7 cellular contexts compared by ENCODE assay signal in genomic region chr1:9908846-9909221, GRCh38. TPM values are rescaled to one million over a fixed set of nuclear protein-coding genes. Genes with fewer than 3 reads are reported as not detected.
DNase-seq lines count a peak whose midpoint lies in the region; ATAC-seq and TF ChIP-seq lines count a peak whose summit lies in the region.

No MANE protein-coding gene starts in this region.

- H3K4me2 ChIP-seq in smooth muscle cell = peak overlapping the region; percentile 100

- H3K4me3 ChIP-seq in HEK293 (ENCODE audit: low read depth, low read length) = peak overlapping the region; percentile 79
- H3K4me3 ChIP-seq in right cardiac atrium (ENCODE audit: low read length) = peak overlapping the region; percentile 83
- peak overlapping the region; percentile 96 for H3K4me3 ChIP-seq in smooth muscle cell
- H3K4me3 ChIP-seq in uterus = peak overlapping the region in 1 of 2 donors; percentile 67

- H3K27ac Mint-ChIP-seq in activated CD4-positive, alpha-beta memory T cell treated with anti-CD3 and anti-CD28 coated beads for 36 hours = no peak overlapping the region

- H3K79me2 ChIP-seq in smooth muscle cell (ENCODE audit: low read depth) = peaks cover 33% of the 10 kb centered on the region

- no peak for ATAC-seq in right cardiac atrium
- ATAC-seq in HG02759 (IDR thresholded peaks at IDR 0.05; ENCODE audit: unreplicated experiment) = no peak

- peak overlapping the region; percentile 78 for H3K9ac ChIP-seq in smooth muscle cell (ENCODE audit: low read depth)

- peaks cover 8% of the 10 kb centered on the region for H3F3A ChIP-seq in smooth muscle cell (ENCODE audit: low read depth)

- POLR2A ChIA-PET in HEK293 (lab: Yijun Ruan, JAX) = interaction anchor here (0.6 to 1.4 kb wide), 3 partner anchors 18 to 1031 kb away, joined by 3 to 8 read pairs (median 7); partner anchors contain the start of genes LZIC and NMNAT1
- POLR2A ChIA-PET in activated CD4-positive, alpha-beta memory T cell treated with anti-CD3 and anti-CD28 coated beads for 36 hours (lab: Charles Lee) = interaction anchor here (0.6 kb wide), 1 partner anchor 578 kb away, joined by 5 read pairs; no protein-coding TSS in a partner anchor

- H3K9me3 Mint-ChIP-seq in activated CD4-positive, alpha-beta memory T cell treated with anti-CD3 and anti-CD28 coated beads for 36 hours = no peaks in the 10 kb centered on the region

- WGBS in right cardiac atrium = 57% methylated on average over 4 of the region's 4 CpGs
- 81% methylated on average over 4 of the region's 4 CpGs for WGBS in smooth muscle cell (ENCODE audit: low lambda C conversion rate)

- H3K36me3 ChIP-seq in HEK293 (ENCODE audit: control insufficient read depth in 2 of 2, insufficient read depth in 1 of 2, low read length in 2 of 2) = no peaks in the 10 kb centered on the region
- H3K36me3 ChIP-seq in smooth muscle cell (ENCODE audit: low read depth) = no peaks in the 10 kb centered on the region
- no peaks in the 10 kb centered on the region for H3K36me3 ChIP-seq in uterus

- H2AFZ ChIP-seq in smooth muscle cell (ENCODE audit: low read depth) = no peak overlapping the region

- H3K4me3 Mint-ChIP-seq in activated CD4-positive, alpha-beta memory T cell treated with anti-CD3 and anti-CD28 coated beads for 36 hours = peak overlapping the region; percentile 83

- peaks cover 43% of the 10 kb centered on the region for H3K4me1 Mint-ChIP-seq in activated CD4-positive, alpha-beta memory T cell treated with anti-CD3 and anti-CD28 coated beads for 36 hours (ENCODE audit: low read depth)

- CTCF ChIA-PET in HEK293 (lab: Yijun Ruan, JAX) = interaction anchor here (0.9 to 1.2 kb wide), 2 partner anchors 31 to 103 kb away, joined by 3 to 4 read pairs; no protein-coding TSS in a partner anchor
- CTCF ChIA-PET in activated CD4-positive, alpha-beta memory T cell treated with anti-CD3 and anti-CD28 coated beads for 36 hours (lab: Charles Lee) = interaction anchor here (0.6 to 1.2 kb wide), 4 partner anchors 8 to 262 kb away, joined by 3 to 5 read pairs (median 4); partner anchors contain the start of genes LZIC and NMNAT1

- H3K36me3 Mint-ChIP-seq in activated CD4-positive, alpha-beta memory T cell treated with anti-CD3 and anti-CD28 coated beads for 36 hours = no peaks in the 10 kb centered on the region

- no peak overlapping the region; the same call in 1 of the 2 replicates for H3K27ac ChIP-seq in HEK293 (ENCODE audit: extremely low read depth, low read depth, low read length)
- H3K27ac ChIP-seq in right cardiac atrium (ENCODE audit: low read length) = peak overlapping the region; percentile 34
- H3K27ac ChIP-seq in smooth muscle cell (ENCODE audit: low read depth) = no peak overlapping the region
- H3K27ac ChIP-seq in uterus = peak overlapping the region in 1 of 2 donors; percentile 74

- TF ChIP-seq CTCF in HEK293 (tag by site-specific recombination; IDR thresholded peaks at IDR 0.05) (no peak), smooth muscle cell (IDR thresholded peaks at IDR 0.05; ENCODE audit: borderline replicate concordance, insufficient read depth, poor library complexity, severe bottlenecking) (no peak), uterus (IDR thresholded peaks at IDR 0.05) (no peak)

- peaks cover 7% of the 10 kb centered on the region; the same call in 1 of the 2 replicates for H3K4me1 ChIP-seq in HEK293 (ENCODE audit: control insufficient read depth, insufficient read depth, low read length)
- H3K4me1 ChIP-seq in right cardiac atrium (ENCODE audit: control insufficient read depth, insufficient read depth, low read length) = peaks cover 6% of the 10 kb centered on the region
- H3K4me1 ChIP-seq in smooth muscle cell (ENCODE audit: low read depth) = peaks cover 12% of the 10 kb centered on the region
- peaks cover 5 to 7% of the 10 kb centered on the region in 2 donors for H3K4me1 ChIP-seq in uterus

- H4K20me1 ChIP-seq in smooth muscle cell (ENCODE audit: low read depth) = peaks cover 9% of the 10 kb centered on the region

- no peaks in the 10 kb centered on the region for H3K27me3 Mint-ChIP-seq in activated CD4-positive, alpha-beta memory T cell treated with anti-CD3 and anti-CD28 coated beads for 36 hours

- intact Hi-C loops in activated CD4-positive, alpha-beta memory T cell treated with anti-CD3 and anti-CD28 coated beads for 36 hours (cut with micrococcal nuclease) = no loop called here
- intact Hi-C loops in right cardiac atrium (cut with DNase I) (no loop called here), uterus (cut with DNase I; ENCODE audit: low total_unique reads) (no loop called here)

- no peaks in the 10 kb centered on the region for H3K9me3 ChIP-seq in HEK293 (ENCODE audit: control insufficient read depth, insufficient read depth, low read depth, low read length)
- H3K9me3 ChIP-seq in right cardiac atrium (ENCODE audit: control insufficient read depth, low read length) = no peaks in the 10 kb centered on the region
- H3K9me3 ChIP-seq in smooth muscle cell (replicated peaks; ENCODE audit: low read depth) = no peaks in the 10 kb centered on the region
- H3K9me3 ChIP-seq in uterus = no peaks in the 10 kb centered on the region

- no peak for DNase-seq in activated CD4-positive, alpha-beta memory T cell treated with anti-CD3 and anti-CD28 coated beads for 36 hours
- DNase-seq in right cardiac atrium (no peak), smooth muscle cell (lab: John Stamatoyannopoulos, UW; ENCODE audit: unreplicated experiment) (no peak), uterus (no peak), iPS-NIHi7 (ENCODE audit: extremely low spot score) (no peak)

- TF ChIP-seq POLR2A in uterus (IDR thresholded peaks at IDR 0.05) = no peak

- H3K27me3 ChIP-seq in right cardiac atrium (ENCODE audit: control insufficient read depth, insufficient read depth) (no peaks in the 10 kb centered on the region), smooth muscle cell (ENCODE audit: low read depth) (no peaks in the 10 kb centered on the region), uterus (no peaks in the 10 kb centered on the region)

TF ChIP-seq in HEK293, 187 proteins besides CTCF, POLR2A, EP300 and RAD21 (continues in another document):
- TF ChIP-seq ZNF837 (tag by site-specific recombination; IDR thresholded peaks at IDR 0.05) (no peak), HOXC10 (CRISPR knock-in tag; IDR thresholded peaks at IDR 0.05) (no peak), KLF8 (tag by site-specific recombination; IDR thresholded peaks at IDR 0.05) (no peak), ZBTB8A (tag by site-specific recombination; IDR thresholded peaks at IDR 0.05) (no peak), ZNF560 (tag by site-specific recombination; IDR thresholded peaks at IDR 0.05; ENCODE audit: borderline replicate concordance) (no peak)
- TF ChIP-seq, protein P1, sequence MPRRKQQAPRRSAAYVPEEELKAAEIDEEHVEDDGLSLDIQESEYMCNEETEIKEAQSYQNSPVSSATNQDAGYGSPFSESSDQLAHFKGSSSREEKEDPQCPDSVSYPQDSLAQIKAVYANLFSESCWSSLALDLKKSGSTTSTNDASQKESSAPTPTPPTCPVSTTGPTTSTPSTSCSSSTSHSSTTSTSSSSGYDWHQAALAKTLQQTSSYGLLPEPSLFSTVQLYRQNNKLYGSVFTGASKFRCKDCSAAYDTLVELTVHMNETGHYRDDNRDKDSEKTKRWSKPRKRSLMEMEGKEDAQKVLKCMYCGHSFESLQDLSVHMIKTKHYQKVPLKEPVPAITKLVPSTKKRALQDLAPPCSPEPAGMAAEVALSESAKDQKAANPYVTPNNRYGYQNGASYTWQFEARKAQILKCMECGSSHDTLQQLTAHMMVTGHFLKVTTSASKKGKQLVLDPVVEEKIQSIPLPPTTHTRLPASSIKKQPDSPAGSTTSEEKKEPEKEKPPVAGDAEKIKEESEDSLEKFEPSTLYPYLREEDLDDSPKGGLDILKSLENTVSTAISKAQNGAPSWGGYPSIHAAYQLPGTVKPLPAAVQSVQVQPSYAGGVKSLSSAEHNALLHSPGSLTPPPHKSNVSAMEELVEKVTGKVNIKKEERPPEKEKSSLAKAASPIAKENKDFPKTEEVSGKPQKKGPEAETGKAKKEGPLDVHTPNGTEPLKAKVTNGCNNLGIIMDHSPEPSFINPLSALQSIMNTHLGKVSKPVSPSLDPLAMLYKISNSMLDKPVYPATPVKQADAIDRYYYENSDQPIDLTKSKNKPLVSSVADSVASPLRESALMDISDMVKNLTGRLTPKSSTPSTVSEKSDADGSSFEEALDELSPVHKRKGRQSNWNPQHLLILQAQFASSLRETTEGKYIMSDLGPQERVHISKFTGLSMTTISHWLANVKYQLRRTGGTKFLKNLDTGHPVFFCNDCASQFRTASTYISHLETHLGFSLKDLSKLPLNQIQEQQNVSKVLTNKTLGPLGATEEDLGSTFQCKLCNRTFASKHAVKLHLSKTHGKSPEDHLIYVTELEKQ (tag by site-specific recombination; IDR thresholded peaks at IDR 0.05; ENCODE audit: borderline replicate concordance) = no peak

RNA-seq across cellular contexts. Expression of gene CTNNBIP1, which starts 1.2 kb away (rescaled TPM):
- 10 to 100 TPM; 11.0 to 13.2 TPM for total RNA-seq in activated CD4-positive, alpha-beta memory T cell treated with anti-CD3 and anti-CD28 coated beads for 36 hours
- total RNA-seq in right cardiac atrium (10 to 100 TPM; 39.0 to 71.8 (median 53.2) TPM), smooth muscle cell (27.7 and 30.6 TPM in 2 replicates), uterus (10 to 100 TPM in 2 of 4 donors, 1 to 10 TPM in 2; 4.7 to 26.6 (median 13.6) TPM)
- polyA plus RNA-seq in right cardiac atrium (31.9 TPM), smooth muscle cell (52.4 and 55.1 TPM in 2 replicates)

RNA-seq across cellular contexts. Expression of gene LZIC, which starts 34.4 kb away (rescaled TPM):
- 10 to 100 TPM; 22.0 to 22.8 TPM for total RNA-seq in activated CD4-positive, alpha-beta memory T cell treated with anti-CD3 and anti-CD28 coated beads for 36 hours
- total RNA-seq in right cardiac atrium (10 to 100 TPM; 30.5 to 36.9 (median 33.8) TPM), smooth muscle cell (42.3 and 47.5 TPM in 2 replicates), uterus (10 to 100 TPM in 3 of 4 donors, 1 to 10 TPM in 1; 9.4 to 66.9 (median 26.0) TPM)
- polyA plus RNA-seq in right cardiac atrium (22.6 TPM), smooth muscle cell (21.9 and 36.4 TPM in 2 replicates)

RNA-seq across cellular contexts. Expression of gene NMNAT1, which starts 34.4 kb away (rescaled TPM):
- total RNA-seq in activated CD4-positive, alpha-beta memory T cell treated with anti-CD3 and anti-CD28 coated beads for 36 hours = 1 to 10 TPM; 7.8 to 9.9 TPM
- total RNA-seq in right cardiac atrium = 10 to 100 TPM; 15.5 to 19.1 (median 18.1) TPM
- polyA plus RNA-seq in right cardiac atrium = 13.1 TPM
- total RNA-seq in smooth muscle cell = 6.4 and 7.4 TPM in 2 replicates
- polyA plus RNA-seq in smooth muscle cell = 9.6 and 9.8 TPM in 2 replicates
- 10 to 100 TPM in 2 of 4 donors, 1 to 10 TPM in 2; 1.8 to 41.5 (median 12.7) TPM for total RNA-seq in uterus
